Comparison of ENCODE assay signal across 8 cellular contexts in genomic region chr6:56542367-56543331, GRCh38.
DNase-seq lines count a peak whose midpoint lies in the region; FAIRE-seq and TF ChIP-seq lines count a peak whose summit lies in the region.

No MANE protein-coding gene starts in this region.

- no peak overlapping the region for H3K4me3 Mint-ChIP-seq in activated naive CD4-positive, alpha-beta T cell treated with anti-CD3 and anti-CD28 coated beads, Interleukin-2, amount 10 ng/mL, durations not matched to agents 7 days and 5 days

- peak; percentile 100 for FAIRE-seq in H54 (lab: Jason Lieb, UNC)

- H3K4me3 ChIP-seq in LNCaP clone FGC (ENCODE audit: low read depth, low read length), result peak overlapping the region; percentile 51

- no peaks in the 10 kb centered on the region for H3K4me1 Mint-ChIP-seq in activated naive CD4-positive, alpha-beta T cell treated with anti-CD3 and anti-CD28 coated beads, Interleukin-2, amount 10 ng/mL, durations not matched to agents 7 days and 5 days

- TF ChIP-seq POLR2A in H54 (IDR thresholded peaks at IDR 0.05; ENCODE audit: low read depth, low read length), result peak; percentile 63

- H3K9me3 Mint-ChIP-seq in activated naive CD4-positive, alpha-beta T cell treated with anti-CD3 and anti-CD28 coated beads, Interleukin-2, amount 10 ng/mL, durations not matched to agents 7 days and 5 days, result no peaks in the 10 kb centered on the region

- DNase-seq in GF-D8 (lab: John Stamatoyannopoulos, UW) (peak; percentile 92), H54 (ENCODE audit: insufficient read length, low spot score) (peak; percentile 80), LNCaP clone FGC (ENCODE audit: low read depth) (peak; percentile 82), SHP77 treated with DMSO at 0.1 percent for 48 hours (lab: John Stamatoyannopoulos, UW) (peak; percentile 88), glomerular visceral epithelial cell (ENCODE audit: extremely low spot score) (peak; percentile 98), non-pigmented ciliary epithelial cell (ENCODE audit: low read depth) (peak; percentile 91), superior temporal gyrus (ENCODE audit: extremely low spot score) (peak; percentile 80)
- DNase-seq in activated naive CD4-positive, alpha-beta T cell treated with anti-CD3 and anti-CD28 coated beads, Interleukin-2, amount 10 ng/mL, durations not matched to agents 7 days and 5 days, result peak; percentile 75

- H3K27ac Mint-ChIP-seq in activated naive CD4-positive, alpha-beta T cell treated with anti-CD3 and anti-CD28 coated beads, Interleukin-2, amount 10 ng/mL, durations not matched to agents 7 days and 5 days, result no peak overlapping the region

- CTCF ChIA-PET in activated naive CD4-positive, alpha-beta T cell treated with anti-CD3 and anti-CD28 coated beads, Interleukin-2, amount 10 ng/mL, durations not matched to agents 7 days and 5 days (lab: Charles Lee), result interaction anchor here (0.6 to 2.4 kb wide), 5 partner anchors 28 to 580 kb away, joined by 3 to 10 read pairs (median 7); no protein-coding TSS in a partner anchor

- H3K27me3 Mint-ChIP-seq in activated naive CD4-positive, alpha-beta T cell treated with anti-CD3 and anti-CD28 coated beads, Interleukin-2, amount 10 ng/mL, durations not matched to agents 7 days and 5 days, result peaks cover 3% of the 10 kb centered on the region

- H3K36me3 Mint-ChIP-seq in activated naive CD4-positive, alpha-beta T cell treated with anti-CD3 and anti-CD28 coated beads, Interleukin-2, amount 10 ng/mL, durations not matched to agents 7 days and 5 days, result no peaks in the 10 kb centered on the region

- peak; percentile 41; the same call in 1 of the 2 replicates for TF ChIP-seq CTCF in LNCaP clone FGC (IDR thresholded peaks at IDR 0.05; ENCODE audit: control insufficient read depth, extremely low read depth, insufficient read depth)

Comparison
In these comparisons a context has a peak if more than half of its experiments do, and no peak if none do; other contexts are left out.
1. Peak in every context shown above with its lines: DNase-seq and H3K4me3 ChIP-seq.